Comparison of ENCODE assay signal across 18 cellular contexts in genomic region chr21:44486302-44486701, GRCh38. TPM values are rescaled to one million over a fixed set of nuclear protein-coding genes. Genes with fewer than 3 reads are reported as not detected.
DNase-seq lines count a peak whose midpoint lies in the region; ATAC-seq and TF ChIP-seq lines count a peak whose summit lies in the region.
"Had no signal": no experiment of that assay in that cellular context is flagged by ENCODE, and none has a peak within 500 bp of the region (broad histone marks: within the 10 kb centered on the region; RNA-seq: fewer than 3 reads in every experiment).

No MANE protein-coding gene starts in this region.

- no peaks in the 10 kb centered on the region for H3K36me3 ChIP-seq in hepatocyte (replicated peaks; ENCODE audit: insufficient read depth, low read depth)
- no peaks in the 10 kb centered on the region for H3K36me3 ChIP-seq in neuronal stem cell (replicated peaks in 1 of 2; ENCODE audit: control insufficient read depth in 2 of 2, insufficient read depth in 2 of 2, low read length in 2 of 2)
- H3K36me3 ChIP-seq: pancreas had no signal

- no peaks in the 10 kb centered on the region for H3K79me1 ChIP-seq in neuronal stem cell (ENCODE audit: low read depth, low read length)

- 69% methylated on average over 16 of the region's 16 CpGs for WGBS in hepatocyte (ENCODE audit: low lambda C conversion rate, missing lambda C conversion rate)
- WGBS in neuronal stem cell (ENCODE audit: extremely low coverage in 2 of 2, insufficient read length in 2 of 2, insufficient replicate concordance in 1 of 2), 2 donors, result no CpG with 5 or more reads among the region's 16 CpGs

- no peak overlapping the region for H2BK5ac ChIP-seq in neuronal stem cell (ENCODE audit: low read length)

- no peak overlapping the region for H3K4ac ChIP-seq in neuronal stem cell (ENCODE audit: low read length)

- no peak overlapping the region for H4K8ac ChIP-seq in neuronal stem cell (ENCODE audit: low read depth, low read length)

- H2AK5ac ChIP-seq in neuronal stem cell (ENCODE audit: low read depth, low read length), result no peak overlapping the region

- H3K4me1 ChIP-seq in hepatocyte (ENCODE audit: insufficient read depth), result peaks cover 6% of the 10 kb centered on the region
- H3K4me1 ChIP-seq in neuronal stem cell (ENCODE audit: control insufficient read depth in 2 of 2, insufficient read depth in 1 of 2, low read depth in 1 of 2, low read length in 2 of 2), result no peaks in the 10 kb centered on the region
- H3K4me1 ChIP-seq: pancreas had no signal

- peak overlapping the region; percentile 28 for H3K4me3 ChIP-seq in Jurkat, Clone E6-1 (ENCODE audit: low read length)
- H3K4me3 ChIP-seq in hepatocyte (peak overlapping the region; percentile 50), neuronal stem cell (ENCODE audit: low read length in 2 of 2) (peak overlapping the region; percentile 54 to 73)
- H3K4me3 ChIP-seq: pancreas had no signal

- peak overlapping the region; percentile 70 for H3K27ac ChIP-seq in hepatocyte
- H3K27ac ChIP-seq in neuronal stem cell (replicated peaks; ENCODE audit: low read length), result no peak overlapping the region
- H3K27ac ChIP-seq: pancreas, stomach, VCaP had no signal

- H3K14ac ChIP-seq in neuronal stem cell (ENCODE audit: low read length), result no peak overlapping the region

- no peak overlapping the region for H3K23ac ChIP-seq in neuronal stem cell (ENCODE audit: low read depth, low read length, poor library complexity)

- H2AFZ ChIP-seq in hepatocyte, result no peak overlapping the region
- H2AFZ ChIP-seq in neuronal stem cell (ENCODE audit: low read length), result no peak overlapping the region

- no peaks in the 10 kb centered on the region for H4K20me1 ChIP-seq in hepatocyte (ENCODE audit: insufficient read depth, poor library complexity, severe bottlenecking)

- H3K9ac ChIP-seq in neuronal stem cell (ENCODE audit: low read depth, low read length, poor library complexity), result no peak overlapping the region

- TF ChIP-seq CTCF in hepatocyte (IDR thresholded peaks at IDR 0.05; ENCODE audit: poor library complexity), result no peak

- H3K9me3 ChIP-seq in hepatocyte (ENCODE audit: low read depth), result no peaks in the 10 kb centered on the region
- H3K9me3 ChIP-seq in neuronal stem cell (replicated peaks in 1 of 2; ENCODE audit: control insufficient read depth in 2 of 2, insufficient read depth in 1 of 2, low read depth in 1 of 2, low read length in 2 of 2), result peaks cover 0 to 9% of the 10 kb centered on the region in 2 donors
- H3K9me3 ChIP-seq: pancreas, stomach had no signal

- no peaks in the 10 kb centered on the region for H3K27me3 ChIP-seq in hepatocyte
- peaks cover 0 to 10% (median 0%) of the 10 kb centered on the region in 3 experiments for H3K27me3 ChIP-seq in neuronal stem cell (ENCODE audit: control insufficient read depth in 3 of 3, insufficient read depth in 3 of 3, low read depth in 1 of 3, low read length in 3 of 3)
- H3K27me3 ChIP-seq: pancreas had no signal

- H3K4me2 ChIP-seq in hepatocyte (peak overlapping the region; percentile 77), neuronal stem cell (ENCODE audit: insufficient read depth, low read length, poor library complexity, severe bottlenecking) (peak overlapping the region; percentile 44)

- no peak overlapping the region for H2BK15ac ChIP-seq in neuronal stem cell (ENCODE audit: low read length)

- H3K9me2 ChIP-seq in hepatocyte (replicated peaks; ENCODE audit: insufficient read depth), result no peaks in the 10 kb centered on the region

- no peak overlapping the region for H2BK12ac ChIP-seq in neuronal stem cell (ENCODE audit: low read length)

- H3K79me2 ChIP-seq in hepatocyte, result peaks cover 8% of the 10 kb centered on the region

- H3K18ac ChIP-seq in neuronal stem cell (ENCODE audit: low read length), result peak overlapping the region; percentile 74

- H4K91ac ChIP-seq in neuronal stem cell (ENCODE audit: low read depth, low read length, poor library complexity), result no peak overlapping the region

- DNase-seq in COLO668 (lab: John Stamatoyannopoulos, UW; ENCODE audit: unreplicated experiment), result peak; percentile 45
- no peak for DNase-seq in Jurkat, Clone E6-1 (ENCODE audit: low read depth, low spot score)
- DNase-seq in hepatocyte (ENCODE audit: low spot score), result no peak
- no peak for DNase-seq in neuronal stem cell (ENCODE audit: low spot score)
- no peak for DNase-seq in NCI-H526 treated with DMSO at 0.1 percent for 48 hours (lab: John Stamatoyannopoulos, UW)
- DNase-seq in OCI-M2 (lab: John Stamatoyannopoulos, UW; ENCODE audit: unreplicated experiment), result no peak
- DNase-seq: activated naive CD4-positive, alpha-beta T cell treated with anti-CD3 and anti-CD28 coated beads for 36 hours; caudate nucleus; effector memory CD8-positive, alpha-beta T cell; immature natural killer cell; mesenchymal stem cell; NCI-H1436 treated with DMSO at 0.1 percent for 48 hours; pancreas; stomach; SW 1271 had no signal

- no peak overlapping the region for H2BK120ac ChIP-seq in neuronal stem cell (ENCODE audit: low read depth, low read length)

- no peak for ATAC-seq in HG02981 (IDR thresholded peaks at IDR 0.05; ENCODE audit: unreplicated experiment)
- ATAC-seq: effector memory CD8-positive, alpha-beta T cell had no signal

RNA-seq across cellular contexts. Expression of gene LRRC3, which starts 31.0 kb away (rescaled TPM):
- 1.1 TPM for polyA plus RNA-seq in Jurkat, Clone E6-1 (2012; ENCODE audit: insufficient read depth, insufficient read length)
- total RNA-seq in hepatocyte, result 7.3 and 7.8 TPM in 2 replicates
- polyA plus RNA-seq in hepatocyte, result 5.6 and 7.2 TPM in 2 replicates
- 4.0 TPM for polyA plus RNA-seq in neuronal stem cell (2013, experiment 1 of 2)
- 3.9 TPM for polyA plus RNA-seq in neuronal stem cell (2013, experiment 2 of 2)

RNA-seq across cellular contexts. Expression of gene KRTAP10-1, which starts 53.7 kb away (rescaled TPM):
- polyA plus RNA-seq in Jurkat, Clone E6-1 (2012; ENCODE audit: insufficient read depth, insufficient read length), result not detected
- not detected in 2 replicates for total RNA-seq in hepatocyte
- not detected in 2 replicates for polyA plus RNA-seq in hepatocyte
- polyA plus RNA-seq in neuronal stem cell (2013, experiment 1 of 2), result not detected
- polyA plus RNA-seq in neuronal stem cell (2013, experiment 2 of 2), result not detected
- total RNA-seq: activated naive CD4-positive, alpha-beta T cell treated with anti-CD3 and anti-CD28 coated beads for 36 hours; CD8-positive, alpha-beta memory T cell; pancreas; stomach had no signal
- polyA plus RNA-seq: CD8-positive, alpha-beta memory T cell; immature natural killer cell; pancreas; stomach had no signal
